In genomic region chrX:130560558-130560957, GRCh38 we compare ENCODE assay signal across 24 cellular contexts.
"Had no signal": no experiment of that assay in that cellular context is flagged by ENCODE, and none has a peak within 500 bp of the region (broad histone marks: within the 10 kb centered on the region; RNA-seq: fewer than 3 reads in every experiment).

No MANE protein-coding gene starts in this region.

- H3K4me1 ChIP-seq: lower lobe of right lung, psoas muscle, right lobe of liver, stomach, transverse colon, vagina had no signal

- ATAC-seq: activated T-cell treated with anti-CD3 and anti-CD28 coated beads, Interleukin-2, amount 50 U/mL, for 4 hours; left lobe of liver; lower lobe of right lung; naive thymus-derived CD4-positive, alpha-beta T cell; psoas muscle; right lobe of liver; stimulated activated effector memory CD8-positive, alpha-beta T cell treated with anti-CD3 and anti-CD28 coated beads, Interleukin-12 subunit alpha, Interleukin-12 subunit beta, amount 100 ng/mL, for 72 hours; WTC11 had no signal

- H3K4me1 Mint-ChIP-seq: stimulated activated effector memory CD8-positive, alpha-beta T cell treated with anti-CD3 and anti-CD28 coated beads, Interleukin-12 subunit alpha, Interleukin-12 subunit beta, amount 100 ng/mL, for 72 hours had no signal

- H3K36me3 Mint-ChIP-seq: activated naive CD8-positive, alpha-beta T cell; naive thymus-derived CD4-positive, alpha-beta T cell; stimulated activated effector memory CD8-positive, alpha-beta T cell treated with anti-CD3 and anti-CD28 coated beads, Interleukin-12 subunit alpha, Interleukin-12 subunit beta, amount 100 ng/mL, for 72 hours; WTC11 had no signal

- H3K4me3 ChIP-seq: coronary artery, lower lobe of right lung, psoas muscle, right lobe of liver, skin epidermis, stomach, transverse colon, vagina had no signal

- H3K9me3 Mint-ChIP-seq: activated T-cell treated with anti-CD3 and anti-CD28 coated beads, Interleukin-2, amount 50 U/mL, for 4 hours; activated T-helper 2 cell treated with anti-CD3 and anti-CD28 coated beads, Interferon-gamma antibody, Interleukin-2, Interleukin-4, amounts not matched to agents 10 μg/mL and 5 μg/mL and 100 μg/mL, durations not matched to agents 14 hours and 24 hours and 36 hours; stimulated activated effector memory CD8-positive, alpha-beta T cell treated with anti-CD3 and anti-CD28 coated beads, Interleukin-12 subunit alpha, Interleukin-12 subunit beta, amount 100 ng/mL, for 72 hours had no signal

- H3K27ac ChIP-seq: coronary artery, epithelial cell of prostate, lower lobe of right lung, psoas muscle, right lobe of liver, skin epidermis, stomach, transverse colon, vagina had no signal

- H3K36me3 ChIP-seq: lower lobe of right lung, right lobe of liver, stomach, transverse colon, vagina had no signal

- H3K27me3 ChIP-seq: right lobe of liver, stomach, transverse colon, vagina had no signal

- H3K9me3 ChIP-seq: lower lobe of right lung, psoas muscle, right lobe of liver, transverse colon, vagina had no signal

- H3K27me3 Mint-ChIP-seq: activated naive CD8-positive, alpha-beta T cell had no signal

- H3K27ac Mint-ChIP-seq: activated naive CD8-positive, alpha-beta T cell; activated T-helper 2 cell treated with anti-CD3 and anti-CD28 coated beads, Interferon-gamma antibody, Interleukin-2, Interleukin-4, amounts not matched to agents 10 μg/mL and 5 μg/mL and 100 μg/mL, durations not matched to agents 14 hours and 24 hours and 36 hours; naive thymus-derived CD4-positive, alpha-beta T cell; stimulated activated effector memory CD8-positive, alpha-beta T cell treated with anti-CD3 and anti-CD28 coated beads, Interleukin-12 subunit alpha, Interleukin-12 subunit beta, amount 100 ng/mL, for 72 hours; WTC11 had no signal

- FAIRE-seq: keratinocyte had no signal

- H3K4me3 Mint-ChIP-seq: activated naive CD8-positive, alpha-beta T cell; activated T-cell treated with anti-CD3 and anti-CD28 coated beads, Interleukin-2, amount 50 U/mL, for 4 hours; naive thymus-derived CD4-positive, alpha-beta T cell; stimulated activated effector memory CD8-positive, alpha-beta T cell treated with anti-CD3 and anti-CD28 coated beads, Interleukin-12 subunit alpha, Interleukin-12 subunit beta, amount 100 ng/mL, for 72 hours; WTC11 had no signal

- DNase-seq: activated CD4-positive, alpha-beta T cell treated with anti-CD3 and anti-CD28 coated beads for 4 hours; activated CD4-positive, alpha-beta T cell treated with anti-CD3 and anti-CD28 coated beads, Interleukin-2, amount 50 U/mL, for 48 hours; activated CD8-positive, alpha-beta memory T cell treated with anti-CD3 and anti-CD28 coated beads, Interleukin-2, amount 50 U/mL, for 48 hours; activated naive CD4-positive, alpha-beta T cell; activated T-cell treated with anti-CD3 and anti-CD28 coated beads, Interleukin-2, amount 50 U/mL, for 4 hours; cerebellar nuclear complex; lower lobe of right lung; naive thymus-derived CD4-positive, alpha-beta T cell; psoas muscle; right lobe of liver; stimulated activated CD4-positive, alpha-beta T cell treated with anti-CD3 and anti-CD28 coated beads, Interleukin-2, amount 100 ng/mL, for 24 hours; stomach; T1000; transverse colon had no signal
